8 cellular contexts compared by ENCODE assay signal in genomic region chr11:3824714-3825472, GRCh38. TPM values are rescaled to one million over a fixed set of nuclear protein-coding genes. Genes with fewer than 3 reads are reported as not detected.
A peak's percentile ranks its signal among the peaks of the same experiment; 100 is the strongest.
DNase-seq lines count a peak whose midpoint lies in the region; ATAC-seq, FAIRE-seq and TF ChIP-seq lines count a peak whose summit lies in the region.

No MANE protein-coding gene starts in this region.

- TF ChIP-seq CTCF in WERI-Rb-1 (IDR thresholded peaks at IDR 0.05; ENCODE audit: low read depth, low read length) (peak; percentile 65), bronchial epithelial cell (IDR thresholded peaks at IDR 0.05; ENCODE audit: insufficient read depth, low read length, severe bottlenecking) (peak; percentile 70), right lobe of liver (IDR thresholded peaks at IDR 0.05) (peak; percentile 51 to 54 (median 54))

- intact Hi-C loops in right lobe of liver (cut with DNase I): no loop called here

- H3K27ac ChIP-seq in WERI-Rb-1: no peak overlapping the region
- no peak overlapping the region for H3K27ac ChIP-seq in right lobe of liver

- H3K27me3 ChIP-seq in WERI-Rb-1 (ENCODE audit: insufficient read depth, low read depth, severe bottlenecking) (no peaks in the 10 kb centered on the region), bronchial epithelial cell (ENCODE audit: control insufficient read depth, insufficient read depth, low read length) (no peaks in the 10 kb centered on the region), right lobe of liver (no peaks in the 10 kb centered on the region)

- peak; percentile 61 for DNase-seq in EL
- DNase-seq in WERI-Rb-1: peak; percentile 82
- peak; percentile 46 for DNase-seq in bronchial epithelial cell (ENCODE audit: low read depth)
- DNase-seq in right lobe of liver: peak in 1 of 3 donors; percentile 47
- peak; percentile 62 to 67 for DNase-seq in stimulated activated CD8-positive, alpha-beta memory T cell treated with anti-CD3 and anti-CD28 coated beads, Interleukin-4, amount 100 ng/mL, for 4 hours (ENCODE audit: low read depth in 2 of 2, low spot score in 1 of 2)
- DNase-seq in NCI-H1092 (lab: John Stamatoyannopoulos, UW): no peak

- TF ChIP-seq EP300 in Ishikawa (IDR thresholded peaks at IDR 0.05; ENCODE audit: borderline replicate concordance): no peak

- ATAC-seq in GM21515 (IDR thresholded peaks at IDR 0.05; ENCODE audit: unreplicated experiment) (peak; percentile 64), right lobe of liver (peak; percentile 76 to 85 (median 78))

- H3K9me3 ChIP-seq in WERI-Rb-1 (ENCODE audit: severe bottlenecking) (no peaks in the 10 kb centered on the region), right lobe of liver (no peaks in the 10 kb centered on the region)

- FAIRE-seq in bronchial epithelial cell (lab: Jason Lieb, UNC): no peak

- 75% methylated on average over 8 of the region's 18 CpGs for WGBS in right lobe of liver (ENCODE audit: insufficient coverage, low coverage, low lambda C conversion rate, missing lambda C conversion rate)

- no peaks in the 10 kb centered on the region for H3K4me1 ChIP-seq in right lobe of liver

- H3K36me3 ChIP-seq in WERI-Rb-1 (peaks cover 24% of the 10 kb centered on the region), bronchial epithelial cell (ENCODE audit: control insufficient read depth, insufficient read depth, low read length) (peaks cover 14% of the 10 kb centered on the region), right lobe of liver (peaks cover 0 to 13% (median 10%) of the 10 kb centered on the region in 4 donors)

- peak; percentile 27; the same call in 1 of the 2 replicates for TF ChIP-seq RAD21 in Ishikawa (IDR thresholded peaks at IDR 0.05; ENCODE audit: low read depth)

- TF ChIP-seq POLR2A in right lobe of liver (IDR thresholded peaks at IDR 0.05): no peak

- H3K4me3 ChIP-seq in WERI-Rb-1 (ENCODE audit: low read depth, low read length): no peak overlapping the region
- H3K4me3 ChIP-seq in bronchial epithelial cell (ENCODE audit: low read depth, low read length): no peak overlapping the region
- H3K4me3 ChIP-seq in right lobe of liver: no peak overlapping the region

TF ChIP-seq in Ishikawa, 13 proteins besides CTCF, POLR2A, EP300 and RAD21:
- TF ChIP-seq EGR1 (IDR thresholded peaks at IDR 0.05) (no peak), TAF1 (IDR thresholded peaks at IDR 0.05; ENCODE audit: low read depth) (no peak), YY1 (IDR thresholded peaks at IDR 0.05; ENCODE audit: low read depth) (0 out of 2 replicates have a peak, but pooled peaks have one; percentile 7)

RNA-seq across cellular contexts. Expression of gene RHOG, which starts 15.9 kb away (rescaled TPM):
- 5.5 and 7.3 TPM in 2 replicates for total RNA-seq in bronchial epithelial cell
- 10 to 100 TPM; 13.9 to 31.5 (median 22.0) TPM for total RNA-seq in right lobe of liver

RNA-seq across cellular contexts. Expression of gene PGAP2, which starts 16.5 kb away (rescaled TPM):
- 26.3 and 31.9 TPM in 2 replicates for total RNA-seq in bronchial epithelial cell
- total RNA-seq in right lobe of liver: 10 to 100 TPM; 14.8 to 26.8 (median 17.9) TPM

RNA-seq across cellular contexts. Expression of gene NUP98, which starts 27.5 kb away (rescaled TPM):
- total RNA-seq in bronchial epithelial cell (59.8 and 66.6 TPM in 2 replicates), right lobe of liver (10 to 100 TPM; 29.7 to 69.0 (median 34.3) TPM)

RNA-seq across cellular contexts. Expression of gene STIM1, which starts 30.6 kb away (rescaled TPM):
- total RNA-seq in bronchial epithelial cell (60.8 and 86.9 TPM in 2 replicates), right lobe of liver (10 to 100 TPM; 36.4 to 48.0 (median 40.5) TPM)
